ENCODE assay signal across 1 cellular context in genomic region chr6:148745926-148746325, GRCh38.
TF ChIP-seq lines count a peak whose summit lies in the region.

No MANE protein-coding gene starts in this region.

TF ChIP-seq in SK-N-SH, 30 proteins besides CTCF, POLR2A, EP300 and RAD21 (continued from another document):
- TF ChIP-seq USF2 (IDR thresholded peaks at IDR 0.05; ENCODE audit: borderline replicate concordance, low read depth, low read length) (no peak), GABPA (IDR thresholded peaks at IDR 0.05; ENCODE audit: low read depth) (no peak), USF1 (IDR thresholded peaks at IDR 0.05; ENCODE audit: borderline replicate concordance, low read depth) (no peak), RXRA (IDR thresholded peaks at IDR 0.05; ENCODE audit: borderline replicate concordance, low read depth) (no peak), FOXM1 (IDR thresholded peaks at IDR 0.05; ENCODE audit: low read depth) (no peak), POLR2AphosphoS5 (IDR thresholded peaks at IDR 0.05; ENCODE audit: low read depth, low read length) (no peak), RFX5 (IDR thresholded peaks at IDR 0.05; ENCODE audit: low read length) (no peak), PBX3 (IDR thresholded peaks at IDR 0.05) (no peak), REST (IDR thresholded peaks at IDR 0.05; ENCODE audit: low read depth, low read length) (no peak), MEF2A (IDR thresholded peaks at IDR 0.05; ENCODE audit: borderline replicate concordance, low read depth) (no peak), GATA2 (CRISPR knock-in tag; IDR thresholded peaks at IDR 0.05) (no peak)
TF ChIP-seq in SK-N-SH: peak in this region for 0.
